ENCODE assay signal across 31 cellular contexts in the genomic region with DNA sequence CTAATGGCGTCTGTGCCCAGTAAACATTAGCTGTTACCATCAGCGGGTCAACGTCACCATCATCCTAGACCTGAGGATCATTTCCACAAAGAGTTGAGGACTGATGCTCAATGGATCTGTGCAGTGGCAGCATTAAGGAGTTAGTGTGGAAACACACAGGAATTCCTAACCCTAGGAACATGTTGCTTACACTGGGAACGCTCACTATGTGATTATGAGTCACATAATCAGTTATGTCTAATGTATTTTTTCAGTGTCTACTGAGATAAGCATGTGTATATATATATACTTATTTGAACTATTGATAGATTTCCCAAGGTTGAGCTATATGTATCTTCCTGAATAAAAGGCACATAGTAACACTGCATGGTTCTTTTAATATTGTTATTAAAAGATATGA. TPM values are rescaled to one million over a fixed set of nuclear protein-coding genes. Genes with fewer than 3 reads are reported as not detected.
DNase-seq lines count a peak whose midpoint lies in the region; ATAC-seq, FAIRE-seq and TF ChIP-seq lines count a peak whose summit lies in the region.
"Had no signal": no experiment of that assay in that cellular context is flagged by ENCODE, and none has a peak within 500 bp of the region (broad histone marks: within the 10 kb centered on the region; RNA-seq: fewer than 3 reads in every experiment).

No MANE protein-coding gene starts in this region.

- in situ Hi-C loops in astrocyte of the spinal cord (cut with HindIII; ENCODE audit: low sequenced_read_pairs) = no loop called here

- ATAC-seq in A549 (peak in 1 of 2 experiments; percentile 40; a peak in 2 of 6 replicates), HG03565 (IDR thresholded peaks at IDR 0.05; ENCODE audit: unreplicated experiment) (no peak)
- ATAC-seq: pancreas, T-cell had no signal

- H3K27me3 ChIP-seq in H7 (ENCODE audit: control insufficient read depth, insufficient read depth, low read length) = no peaks in the 10 kb centered on the region
- H3K27me3 ChIP-seq: esophagus squamous epithelium, pancreas, right atrium auricular region, upper lobe of left lung had no signal

- POLR2A ChIA-PET in A549 (lab: Yijun Ruan, JAX) = no interaction called here
- POLR2A ChIA-PET in RWPE1 (lab: Yijun Ruan, JAX; ENCODE audit: low non-redundant PET) = no interaction called here

- H3K9me3 ChIP-seq in A549 = no peaks in the 10 kb centered on the region
- H3K9me3 ChIP-seq: esophagus squamous epithelium, pancreas, right atrium auricular region, SJCRH30, suprapubic skin, upper lobe of left lung had no signal

- TF ChIP-seq POLR2A in A549 (IDR thresholded peaks at IDR 0.05; ENCODE audit: low read length) = no peak

- peaks cover 31% of the 10 kb centered on the region for H3K4me1 ChIP-seq in A549
- H3K4me1 ChIP-seq: pancreas, right atrium auricular region, SJCRH30, suprapubic skin had no signal

- TF ChIP-seq RAD21 in A549 (conservative IDR thresholded peaks at IDR 0.05 in 1 of 2, IDR thresholded peaks at IDR 0.05 in 1 of 2) = no peak

- H3K36me3 ChIP-seq in H7 (replicated peaks; ENCODE audit: control insufficient read depth, insufficient read depth, low read length) = no peaks in the 10 kb centered on the region
- H3K36me3 ChIP-seq: esophagus squamous epithelium, pancreas, right atrium auricular region, SJCRH30, suprapubic skin, upper lobe of left lung had no signal

- FAIRE-seq in A549 (lab: Jason Lieb, UNC) = peak; percentile 77
- FAIRE-seq: GM18507, pancreas had no signal

- WGBS in A549 (ENCODE audit: missing lambda C conversion rate) = 73% methylated on average over 4 of the region's 4 CpGs

- H3K27ac ChIP-seq in A549 (no peak overlapping the region; a peak in 1 of 6 replicates), RWPE1 (no peak overlapping the region)
- H3K27ac ChIP-seq: esophagus squamous epithelium, pancreas, right atrium auricular region, SJCRH30, suprapubic skin, upper lobe of left lung had no signal

- H3K4me3 ChIP-seq in A549 (no peak overlapping the region), astrocyte of the spinal cord (ENCODE audit: low read depth, low read length) (no peak overlapping the region), fibroblast of villous mesenchyme (ENCODE audit: low read depth, low read length) (no peak overlapping the region), H7 (ENCODE audit: insufficient read depth, low read depth, low read length) (no peak overlapping the region)
- H3K4me3 ChIP-seq: esophagus squamous epithelium, pancreas, right atrium auricular region, SJCRH30, suprapubic skin, upper lobe of left lung had no signal

- peak overlapping the region; percentile 7; the same call in 2 of the 3 replicates for H3K4me2 ChIP-seq in A549

- DNase-seq in A549 (ENCODE audit: low read depth in 1 of 2, low spot score in 1 of 2) (no peak), LHCN-M2 (ENCODE audit: low read depth) (peak; percentile 9), astrocyte of the spinal cord (ENCODE audit: low read depth, low spot score) (peak; percentile 62), fibroblast of villous mesenchyme (ENCODE audit: low read depth) (peak; percentile 20), RWPE1 (ENCODE audit: low spot score) (no peak), H7 (no peak), NCI-H2227 treated with DMSO at 0.1 percent for 48 hours (lab: John Stamatoyannopoulos, UW) (no peak)
- DNase-seq: 8988T; activated B cell treated with CpG ODN at 0.5 μM for 24 hours; activated CD4-positive, alpha-beta T cell treated with anti-CD3 and anti-CD28 coated beads, Interleukin-2, amount 10 ng/mL, durations not matched to agents 7 days and 5 days; activated naive CD8-positive, alpha-beta T cell treated with anti-CD3 and anti-CD28 coated beads for 36 hours; AML-193; Calu3; CD4-positive, CD25-positive, alpha-beta regulatory T cell; DMS79; esophagus squamous epithelium; H9; immature natural killer cell; NCI-H1417; NCI-H2029; pancreas; SJCRH30; stimulated activated CD4-positive, alpha-beta T cell treated with anti-CD3 and anti-CD28 coated beads, Interleukin-1b, Interleukin-23, amount 100 ng/mL, for 48 hours; stimulated activated naive CD4-positive, alpha-beta T cell treated with Interleukin-2 at 50 U/mL for 16 hours; T-cell; upper lobe of left lung had no signal

- CTCF ChIA-PET in A549 (lab: Yijun Ruan, JAX) (interaction anchor here (0.8 to 2.1 kb wide), 5 partner anchors 13 to 356 kb away, joined by 3 to 6 read pairs (median 5); a partner anchor contains a TSS), RWPE1 (lab: Yijun Ruan, JAX) (interaction anchor here (0.5 kb wide), 1 partner anchor 385 kb away, joined by 4 read pairs; no protein-coding TSS in a partner anchor)

- no peak for TF ChIP-seq CTCF in A549 (IDR thresholded peaks at IDR 0.05)
- TF ChIP-seq CTCF in astrocyte of the spinal cord (IDR thresholded peaks at IDR 0.05; ENCODE audit: low read depth, low read length) = no peak
- TF ChIP-seq CTCF in fibroblast of villous mesenchyme (IDR thresholded peaks at IDR 0.05; ENCODE audit: insufficient read depth, low read depth, low read length) = no peak
- no peak for TF ChIP-seq CTCF in RWPE1 (conservative IDR thresholded peaks at IDR 0.05; ENCODE audit: low read depth)

- no peak for TF ChIP-seq EP300 in A549 (IDR thresholded peaks at IDR 0.05)

TF ChIP-seq in A549, 52 proteins besides CTCF, POLR2A, EP300 and RAD21:
- TF ChIP-seq ZSCAN20 (CRISPR knock-in tag; IDR thresholded peaks at IDR 0.05) (no peak), TP53 (CRISPR knock-in tag; IDR thresholded peaks at IDR 0.05) (no peak), BHLHE40 (IDR thresholded peaks at IDR 0.05; ENCODE audit: low read depth, low read length) (no peak), HOXA7 (CRISPR knock-in tag; IDR thresholded peaks at IDR 0.05) (no peak), CBX8 (IDR thresholded peaks at IDR 0.05) (no peak), SREBF2 (IDR thresholded peaks at IDR 0.05) (no peak), CEBPB (IDR thresholded peaks at IDR 0.05) (no peak), JUNB (IDR thresholded peaks at IDR 0.05) (no peak), RARB (CRISPR knock-in tag; IDR thresholded peaks at IDR 0.05) (no peak), ZNF302 (CRISPR knock-in tag; IDR thresholded peaks at IDR 0.05) (no peak), NPAS2 (CRISPR knock-in tag; IDR thresholded peaks at IDR 0.05; ENCODE audit: borderline replicate concordance) (no peak), MYC (IDR thresholded peaks at IDR 0.05; ENCODE audit: borderline replicate concordance, low read length) (no peak), RNF2 (IDR thresholded peaks at IDR 0.05; ENCODE audit: borderline replicate concordance, low read depth) (no peak), FOSB (CRISPR knock-in tag; IDR thresholded peaks at IDR 0.05) (no peak), JUN (IDR thresholded peaks at IDR 0.05) (no peak), MAZ (IDR thresholded peaks at IDR 0.05; ENCODE audit: borderline replicate concordance, low read depth, low read length) (no peak)
- TF ChIP-seq, protein P1, sequence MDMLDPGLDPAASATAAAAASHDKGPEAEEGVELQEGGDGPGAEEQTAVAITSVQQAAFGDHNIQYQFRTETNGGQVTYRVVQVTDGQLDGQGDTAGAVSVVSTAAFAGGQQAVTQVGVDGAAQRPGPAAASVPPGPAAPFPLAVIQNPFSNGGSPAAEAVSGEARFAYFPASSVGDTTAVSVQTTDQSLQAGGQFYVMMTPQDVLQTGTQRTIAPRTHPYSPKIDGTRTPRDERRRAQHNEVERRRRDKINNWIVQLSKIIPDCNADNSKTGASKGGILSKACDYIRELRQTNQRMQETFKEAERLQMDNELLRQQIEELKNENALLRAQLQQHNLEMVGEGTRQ (IDR thresholded peaks at IDR 0.05) = no peak
- TF ChIP-seq, protein P2, sequence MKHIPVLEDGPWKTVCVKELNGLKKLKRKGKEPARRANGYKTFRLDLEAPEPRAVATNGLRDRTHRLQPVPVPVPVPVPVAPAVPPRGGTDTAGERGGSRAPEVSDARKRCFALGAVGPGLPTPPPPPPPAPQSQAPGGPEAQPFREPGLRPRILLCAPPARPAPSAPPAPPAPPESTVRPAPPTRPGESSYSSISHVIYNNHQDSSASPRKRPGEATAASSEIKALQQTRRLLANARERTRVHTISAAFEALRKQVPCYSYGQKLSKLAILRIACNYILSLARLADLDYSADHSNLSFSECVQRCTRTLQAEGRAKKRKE (CRISPR knock-in tag; IDR thresholded peaks at IDR 0.05; ENCODE audit: low read depth) = no peak
- TF ChIP-seq, protein P3, sequence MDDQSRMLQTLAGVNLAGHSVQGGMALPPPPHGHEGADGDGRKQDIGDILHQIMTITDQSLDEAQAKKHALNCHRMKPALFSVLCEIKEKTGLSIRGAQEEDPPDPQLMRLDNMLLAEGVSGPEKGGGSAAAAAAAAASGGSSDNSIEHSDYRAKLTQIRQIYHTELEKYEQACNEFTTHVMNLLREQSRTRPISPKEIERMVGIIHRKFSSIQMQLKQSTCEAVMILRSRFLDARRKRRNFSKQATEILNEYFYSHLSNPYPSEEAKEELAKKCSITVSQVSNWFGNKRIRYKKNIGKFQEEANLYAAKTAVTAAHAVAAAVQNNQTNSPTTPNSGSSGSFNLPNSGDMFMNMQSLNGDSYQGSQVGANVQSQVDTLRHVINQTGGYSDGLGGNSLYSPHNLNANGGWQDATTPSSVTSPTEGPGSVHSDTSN (IDR thresholded peaks at IDR 0.05) = no peak

RNA-seq across cellular contexts. Expression of a gene that starts 19.0 kb away (rescaled TPM):
- polyA plus RNA-seq in A549 (2011; rRNA removed) (17.0 and 25.3 TPM in 2 replicates), A549 (2017; fragmentation: RNase III; extraction: RNeasy Plus Mini Kit Qiagen cat#74134 plus additional on column Dnase treatment) (8.9 to 10.1 TPM (median 9.8 TPM) in 3 replicates)
- 8.3 and 10.9 TPM in 2 replicates for polyA plus RNA-seq in A549 (2012; cell fraction: cytosol; rRNA removed)
- 9.9 and 14.0 TPM in 2 replicates for polyA plus RNA-seq in A549 (2012; cell fraction: nucleus; rRNA removed)
- 30.1 and 36.5 TPM in 2 replicates for polyA minus RNA-seq in A549 (2011; rRNA and poly(A)+ RNA removed)
- total RNA-seq in LHCN-M2 (2014; rRNA removed) (11.1 and 17.9 TPM in 2 replicates), fibroblast of villous mesenchyme (20.0 and 20.7 TPM in 2 replicates)
- 42.8 TPM for polyA plus RNA-seq in LHCN-M2 (2012)
- total RNA-seq in H7 (2014; rRNA removed; shearing (Covaris generic)) = 1.5 and 3.1 TPM in 2 replicates
- total RNA-seq: activated B cell treated with CpG ODN at 0.5 μM for 24 hours; activated CD4-positive, alpha-beta T cell treated with anti-CD3 and anti-CD28 coated beads, Interleukin-2, amount 10 ng/mL, durations not matched to agents 7 days and 5 days; activated CD8-positive, alpha-beta memory T cell treated with anti-CD3 and anti-CD28 coated beads for 36 hours; activated naive CD8-positive, alpha-beta T cell treated with anti-CD3 and anti-CD28 coated beads for 36 hours; CD4-positive, CD25-positive, alpha-beta regulatory T cell had no signal
- polyA plus RNA-seq: CD4-positive, CD25-positive, alpha-beta regulatory T cell; immature natural killer cell had no signal

Comparison
In these comparisons a context has a peak if more than half of its experiments do, and no peak if none do; other contexts are left out.
1. DNase-seq: peak in LHCN-M2 (single experiment), astrocyte of the spinal cord (single experiment) and fibroblast of villous mesenchyme (single experiment); none in A549 (0 of 2), RWPE1 (single experiment), H7 (single experiment) and NCI-H2227 treated with DMSO at 0.1 percent for 48 hours (single experiment).